In genomic region chr19:7748171-7748570, GRCh38 we compare ENCODE assay signal across 3 cellular contexts.
TF ChIP-seq lines count a peak whose summit lies in the region.

No MANE protein-coding gene starts in this region.

TF ChIP-seq in HEK293, 187 proteins besides CTCF, POLR2A, EP300 and RAD21:
- no peak for TF ChIP-seq ZNF184 (tag by site-specific recombination; IDR thresholded peaks at IDR 0.05)
- no peak for TF ChIP-seq ZNF629 (tag by site-specific recombination; IDR thresholded peaks at IDR 0.05)
- TF ChIP-seq KLF16 (tag by site-specific recombination; IDR thresholded peaks at IDR 0.05), result no peak
- TF ChIP-seq ZNF146 (tag by site-specific recombination; IDR thresholded peaks at IDR 0.05), result peak; percentile 92
- no peak for TF ChIP-seq ZNF707 (tag by site-specific recombination; IDR thresholded peaks at IDR 0.05)
- no peak for TF ChIP-seq ZNF768 (tag by site-specific recombination; IDR thresholded peaks at IDR 0.05)
- TF ChIP-seq GLI2 (tag by site-specific recombination; IDR thresholded peaks at IDR 0.05; ENCODE audit: borderline replicate concordance, low read depth), result no peak
- TF ChIP-seq ZFP37 (tag by site-specific recombination; IDR thresholded peaks at IDR 0.05), result no peak

TF ChIP-seq in K562, 482 proteins besides CTCF, POLR2A, EP300 and RAD21:
- peak; percentile 89 for TF ChIP-seq ZNF146 (CRISPR knock-in tag; IDR thresholded peaks at IDR 0.05; ENCODE audit: unreplicated experiment)
- no peak for TF ChIP-seq MAFK (IDR thresholded peaks at IDR 0.05; ENCODE audit: low read length)
- peak; percentile 92 for TF ChIP-seq RBM25 (IDR thresholded peaks at IDR 0.05; ENCODE audit: low read depth, low read length, severe bottlenecking)
- peak; percentile 75 for TF ChIP-seq ADNP (tag; IDR thresholded peaks at IDR 0.05)
- TF ChIP-seq KDM1A (IDR thresholded peaks at IDR 0.05), result peak; percentile 29 to 73; a peak in 3 of 4 replicates
- TF ChIP-seq BCOR (IDR thresholded peaks at IDR 0.05), result peak; percentile 74
- TF ChIP-seq RUNX1 (IDR thresholded peaks at IDR 0.05; ENCODE audit: low read depth), result no peak

TF ChIP-seq in SK-N-SH treated with all-trans-retinoic acid at 6 μM for 48 hours, 23 proteins besides CTCF, POLR2A, EP300 and RAD21:
- no peak for TF ChIP-seq ZNF8 (CRISPR knock-in tag; IDR thresholded peaks at IDR 0.05)
- no peak for TF ChIP-seq POU6F1 (CRISPR knock-in tag; IDR thresholded peaks at IDR 0.05; ENCODE audit: borderline replicate concordance, low read depth)
- no peak for TF ChIP-seq ZNF565 (CRISPR knock-in tag; conservative IDR thresholded peaks at IDR 0.05; ENCODE audit: low read depth)
- TF ChIP-seq ZFP30 (CRISPR knock-in tag; IDR thresholded peaks at IDR 0.05), result no peak
- TF ChIP-seq ESRRG (CRISPR knock-in tag; IDR thresholded peaks at IDR 0.05), result no peak
- TF ChIP-seq ARNTL (CRISPR knock-in tag; IDR thresholded peaks at IDR 0.05; ENCODE audit: borderline replicate concordance, low read depth), result no peak
- no peak for TF ChIP-seq ZNF70 (CRISPR knock-in tag; IDR thresholded peaks at IDR 0.05)
- no peak for TF ChIP-seq TCF4 (CRISPR knock-in tag; IDR thresholded peaks at IDR 0.05; ENCODE audit: borderline replicate concordance)
